34 cellular contexts compared by ENCODE assay signal in the genomic region with DNA sequence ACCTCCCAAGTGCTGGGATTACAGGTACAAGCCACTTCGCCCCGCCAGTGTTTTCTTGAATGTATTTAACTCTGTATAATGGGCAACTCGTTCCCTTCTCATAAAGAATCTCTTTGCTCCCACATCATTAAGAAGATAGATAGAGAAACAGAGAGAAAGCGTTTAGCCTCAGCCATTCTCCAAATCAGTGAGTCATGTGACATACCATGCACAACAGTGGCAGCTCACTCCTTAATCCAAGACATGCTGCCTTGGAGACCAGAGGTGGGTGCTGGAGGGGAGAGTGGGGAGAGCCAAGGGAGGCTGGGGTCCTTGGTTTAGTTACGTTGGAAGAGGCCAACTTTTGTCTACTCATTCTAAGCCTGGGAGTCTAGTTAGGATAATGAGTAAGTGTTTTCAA.
"Had no signal": no experiment of that assay in that cellular context is flagged by ENCODE, and none has a peak within 500 bp of the region (broad histone marks: within the 10 kb centered on the region; RNA-seq: fewer than 3 reads in every experiment).

No MANE protein-coding gene starts in this region.

- FAIRE-seq: bronchial epithelial cell had no signal

- H3K27ac Mint-ChIP-seq: activated CD4-positive, alpha-beta T cell treated with anti-CD3 and anti-CD28 coated beads, Interleukin-2, amount 10 ng/mL, durations not matched to agents 7 days and 5 days; activated CD8-positive, alpha-beta T cell treated with anti-CD3 and anti-CD28 coated beads for 36 hours; activated naive CD4-positive, alpha-beta T cell treated with anti-CD3 and anti-CD28 coated beads for 36 hours; activated naive CD4-positive, alpha-beta T cell treated with anti-CD3 and anti-CD28 coated beads, Interleukin-2, amount 50 U/mL, for 24 hours; activated naive CD8-positive, alpha-beta T cell treated with anti-CD3 and anti-CD28 coated beads for 36 hours; activated naive CD8-positive, alpha-beta T cell treated with anti-CD3 and anti-CD28 coated beads, Interleukin-2, amount 50 U/mL, for 24 hours; activated T-helper 1 cell treated with anti-CD3 and anti-CD28 coated beads, Interleukin-12 subunit alpha, Interleukin-12 subunit beta, Interleukin-2, Interleukin-4 antibody, amounts not matched to agents 30 ng/mL and 10 ng/mL and 1 ng/mL, durations not matched to agents 14 hours and 24 hours and 36 hours; activated T-helper 2 cell treated with anti-CD3 and anti-CD28 coated beads, Interferon-gamma antibody, Interleukin-2, Interleukin-4, amounts not matched to agents 10 μg/mL and 5 μg/mL and 100 μg/mL, durations not matched to agents 14 hours and 24 hours and 36 hours; dendritic cell treated with granulocyte-macrophage colony-stimulating factor and Interleukin-4, amounts not matched to agents 40 ng/mL and 50 ng/mL, for 4 days; T-helper 17 cell; T-helper 2 cell treated with Interferon-gamma antibody and Interleukin-4, amounts not matched to agents 5 μg/mL and 100 μg/mL, for 36 hours had no signal

- H3K36me3 ChIP-seq: adrenal gland, ascending aorta, brain microvascular endothelial cell, esophagus squamous epithelium, gastroesophageal sphincter, heart right ventricle, WERI-Rb-1 had no signal

- H3K36me3 Mint-ChIP-seq: activated naive CD4-positive, alpha-beta T cell treated with anti-CD3 and anti-CD28 coated beads, Interleukin-2, amount 50 U/mL, for 24 hours; activated naive CD8-positive, alpha-beta T cell treated with anti-CD3 and anti-CD28 coated beads for 36 hours had no signal

- DNase-seq: activated CD4-positive, alpha-beta T cell treated with anti-CD3 and anti-CD28 coated beads for 4 hours; activated CD4-positive, alpha-beta T cell treated with anti-CD3 and anti-CD28 coated beads, Interleukin-2, amount 10 ng/mL, durations not matched to agents 7 days and 5 days; activated CD4-positive, alpha-beta T cell treated with anti-CD3 and anti-CD28 coated beads, Interleukin-2, amount 50 U/mL, for 4 hours; activated CD4-positive, CD25-positive, alpha-beta regulatory T cell; activated CD4-positive, CD25-positive, alpha-beta regulatory T cell treated with anti-CD3 and anti-CD28 coated beads, Interleukin-2, amount 50 U/mL, for 72 hours; activated CD8-positive, alpha-beta memory T cell treated with anti-CD3 and anti-CD28 coated beads for 24 hours; activated CD8-positive, alpha-beta T cell treated with anti-CD3 and anti-CD28 coated beads for 36 hours; activated effector memory CD4-positive, alpha-beta T cell treated with anti-CD3 and anti-CD28 coated beads, Interleukin-2, amount 50 U/mL, for 16 hours; activated naive CD4-positive, alpha-beta T cell treated with anti-CD3 and anti-CD28 coated beads for 36 hours; activated naive CD8-positive, alpha-beta T cell treated with anti-CD3 and anti-CD28 coated beads for 36 hours; activated naive CD8-positive, alpha-beta T cell treated with anti-CD3 and anti-CD28 coated beads, Interleukin-2, amount 50 U/mL, for 24 hours; activated T-cell treated with anti-CD3 and anti-CD28 coated beads, Interleukin-2, amount 50 U/mL, for 4 hours; adrenal gland; brain microvascular endothelial cell; dorsolateral prefrontal cortex; effector memory CD4-positive, alpha-beta T cell; erythroblast; esophagus squamous epithelium; foreskin melanocyte; heart right ventricle; T-helper 1 cell; T-helper 17 cell; T1000; WERI-Rb-1 had no signal

- H3K4me3 Mint-ChIP-seq: activated CD4-positive, alpha-beta T cell treated with anti-CD3 and anti-CD28 coated beads, Interleukin-2, amount 10 ng/mL, durations not matched to agents 7 days and 5 days; activated CD8-positive, alpha-beta T cell treated with anti-CD3 and anti-CD28 coated beads for 36 hours; activated naive CD4-positive, alpha-beta T cell treated with anti-CD3 and anti-CD28 coated beads for 36 hours; activated naive CD4-positive, alpha-beta T cell treated with anti-CD3 and anti-CD28 coated beads, Interleukin-2, amount 50 U/mL, for 24 hours; activated naive CD8-positive, alpha-beta T cell treated with anti-CD3 and anti-CD28 coated beads for 36 hours; activated naive CD8-positive, alpha-beta T cell treated with anti-CD3 and anti-CD28 coated beads, Interleukin-2, amount 50 U/mL, for 24 hours; activated T-cell treated with anti-CD3 and anti-CD28 coated beads, Interleukin-2, amount 50 U/mL, for 4 hours; activated T-helper 1 cell treated with anti-CD3 and anti-CD28 coated beads, Interleukin-12 subunit alpha, Interleukin-12 subunit beta, Interleukin-2, Interleukin-4 antibody, amounts not matched to agents 30 ng/mL and 10 ng/mL and 1 ng/mL, durations not matched to agents 14 hours and 24 hours and 36 hours; central memory CD8-positive, alpha-beta T cell; dendritic cell treated with granulocyte-macrophage colony-stimulating factor and Interleukin-4, amounts not matched to agents 40 ng/mL and 50 ng/mL, for 4 days; T-helper 17 cell; T-helper 2 cell treated with Interferon-gamma antibody and Interleukin-4, amounts not matched to agents 5 μg/mL and 100 μg/mL, for 36 hours had no signal

- H3K27me3 ChIP-seq: adrenal gland, ascending aorta, brain microvascular endothelial cell had no signal

- H3K9me3 Mint-ChIP-seq: activated CD4-positive, alpha-beta T cell treated with anti-CD3 and anti-CD28 coated beads, Interleukin-2, amount 10 ng/mL, durations not matched to agents 7 days and 5 days; activated CD8-positive, alpha-beta T cell treated with anti-CD3 and anti-CD28 coated beads for 36 hours; activated naive CD4-positive, alpha-beta T cell treated with anti-CD3 and anti-CD28 coated beads for 36 hours; activated naive CD4-positive, alpha-beta T cell treated with anti-CD3 and anti-CD28 coated beads, Interleukin-2, amount 50 U/mL, for 24 hours; activated naive CD8-positive, alpha-beta T cell treated with anti-CD3 and anti-CD28 coated beads for 36 hours; activated naive CD8-positive, alpha-beta T cell treated with anti-CD3 and anti-CD28 coated beads, Interleukin-2, amount 50 U/mL, for 24 hours; activated T-cell treated with anti-CD3 and anti-CD28 coated beads, Interleukin-2, amount 50 U/mL, for 4 hours; activated T-helper 1 cell treated with anti-CD3 and anti-CD28 coated beads, Interleukin-12 subunit alpha, Interleukin-12 subunit beta, Interleukin-2, Interleukin-4 antibody, amounts not matched to agents 30 ng/mL and 10 ng/mL and 1 ng/mL, durations not matched to agents 14 hours and 24 hours and 36 hours; activated T-helper 2 cell treated with anti-CD3 and anti-CD28 coated beads, Interferon-gamma antibody, Interleukin-2, Interleukin-4, amounts not matched to agents 10 μg/mL and 5 μg/mL and 100 μg/mL, durations not matched to agents 14 hours and 24 hours and 36 hours; central memory CD8-positive, alpha-beta T cell; dendritic cell treated with granulocyte-macrophage colony-stimulating factor and Interleukin-4, amounts not matched to agents 40 ng/mL and 50 ng/mL, for 4 days; T-helper 2 cell treated with Interferon-gamma antibody and Interleukin-4, amounts not matched to agents 5 μg/mL and 100 μg/mL, for 36 hours had no signal

- ATAC-seq: activated CD8-positive, alpha-beta T cell treated with anti-CD3 and anti-CD28 coated beads for 36 hours; activated naive CD8-positive, alpha-beta T cell treated with anti-CD3 and anti-CD28 coated beads, Interleukin-2, amount 50 U/mL, for 24 hours; activated T-cell treated with anti-CD3 and anti-CD28 coated beads, Interleukin-2, amount 50 U/mL, for 4 hours; gastroesophageal sphincter; heart right ventricle; T-helper 17 cell had no signal

- H3K27ac ChIP-seq: adrenal gland, ascending aorta, brain microvascular endothelial cell, coronary artery, dorsolateral prefrontal cortex, esophagus squamous epithelium, gastroesophageal sphincter, heart right ventricle, WERI-Rb-1 had no signal

- H3K4me1 Mint-ChIP-seq: central memory CD8-positive, alpha-beta T cell had no signal

- H3K4me3 ChIP-seq: adrenal gland, ascending aorta, coronary artery, dorsolateral prefrontal cortex, esophagus squamous epithelium, gastroesophageal sphincter, heart right ventricle had no signal

- H3K4me1 ChIP-seq: ascending aorta had no signal

- H3K9me3 ChIP-seq: adrenal gland, ascending aorta, esophagus squamous epithelium, gastroesophageal sphincter, heart right ventricle had no signal
